In genomic region chr11:57349491-57350274, GRCh38 we compare ENCODE assay signal across 9 cellular contexts. TPM values are rescaled to one million over a fixed set of nuclear protein-coding genes. Genes with fewer than 3 reads are reported as not detected.
DNase-seq lines count a peak whose midpoint lies in the region; ATAC-seq and TF ChIP-seq lines count a peak whose summit lies in the region.
"Had no signal": no experiment of that assay in that cellular context is flagged by ENCODE, and none has a peak within 500 bp of the region (broad histone marks: within the 10 kb centered on the region; RNA-seq: fewer than 3 reads in every experiment).

No MANE protein-coding gene starts in this region.

- TF ChIP-seq EP300 in tibial nerve (IDR thresholded peaks at IDR 0.05): no peak

- 15 to 18% methylated on average over 24 to 29 of the region's 31 CpGs for WGBS in tibial nerve, 2 donors

- no peaks in the 10 kb centered on the region for H3K9me3 Mint-ChIP-seq in activated T-helper 2 cell treated with anti-CD3 and anti-CD28 coated beads, Interferon-gamma antibody, Interleukin-2, Interleukin-4, amounts not matched to agents 10 μg/mL and 5 μg/mL and 100 μg/mL, durations not matched to agents 14 hours and 24 hours and 36 hours
- H3K9me3 Mint-ChIP-seq in osteocyte (ENCODE audit: unreplicated experiment): peaks cover 6% of the 10 kb centered on the region

- H3K27ac Mint-ChIP-seq in activated T-helper 2 cell treated with anti-CD3 and anti-CD28 coated beads, Interferon-gamma antibody, Interleukin-2, Interleukin-4, amounts not matched to agents 10 μg/mL and 5 μg/mL and 100 μg/mL, durations not matched to agents 14 hours and 24 hours and 36 hours: no peak overlapping the region
- H3K27ac Mint-ChIP-seq in osteocyte (ENCODE audit: unreplicated experiment): no peak overlapping the region

- H3K36me3 Mint-ChIP-seq in activated T-helper 2 cell treated with anti-CD3 and anti-CD28 coated beads, Interferon-gamma antibody, Interleukin-2, Interleukin-4, amounts not matched to agents 10 μg/mL and 5 μg/mL and 100 μg/mL, durations not matched to agents 14 hours and 24 hours and 36 hours (ENCODE audit: low read depth): peaks cover 4% of the 10 kb centered on the region
- no peaks in the 10 kb centered on the region for H3K36me3 Mint-ChIP-seq in osteocyte (ENCODE audit: unreplicated experiment)

- H3K36me3 ChIP-seq in OCI-LY1 (ENCODE audit: insufficient read depth, low read length) (no peaks in the 10 kb centered on the region), tibial nerve (no peaks in the 10 kb centered on the region)

- peaks cover 5% of the 10 kb centered on the region; the same call in 1 of the 2 replicates for H3K9me3 ChIP-seq in OCI-LY1 (ENCODE audit: low read length)
- no peaks in the 10 kb centered on the region for H3K9me3 ChIP-seq in tibial nerve

- H3K9me2 ChIP-seq in OCI-LY1 (ENCODE audit: low read depth, low read length): no peaks in the 10 kb centered on the region

- no peaks in the 10 kb centered on the region for H4K20me1 ChIP-seq in OCI-LY1 (ENCODE audit: insufficient read depth, low read length)

- no peak overlapping the region for H3K4me2 ChIP-seq in OCI-LY1 (ENCODE audit: low read length)

- ATAC-seq in foreskin keratinocyte: peak; percentile 52

- no peaks in the 10 kb centered on the region for H3K4me1 ChIP-seq in OCI-LY1 (ENCODE audit: insufficient read depth, low read length, severe bottlenecking)
- no peaks in the 10 kb centered on the region for H3K4me1 ChIP-seq in foreskin keratinocyte
- H3K4me1 ChIP-seq in tibial nerve: peaks cover 0 to 18% (median 2%) of the 10 kb centered on the region in 4 donors

- no peak overlapping the region for H2AFZ ChIP-seq in OCI-LY1 (ENCODE audit: low read length)

- H3K9ac ChIP-seq in OCI-LY1 (ENCODE audit: low read length): no peak overlapping the region

- no peak for TF ChIP-seq POLR2A in tibial nerve (IDR thresholded peaks at IDR 0.05)

- H3K4me1 Mint-ChIP-seq in activated T-helper 2 cell treated with anti-CD3 and anti-CD28 coated beads, Interferon-gamma antibody, Interleukin-2, Interleukin-4, amounts not matched to agents 10 μg/mL and 5 μg/mL and 100 μg/mL, durations not matched to agents 14 hours and 24 hours and 36 hours (ENCODE audit: low read depth): no peaks in the 10 kb centered on the region
- H3K4me1 Mint-ChIP-seq in osteocyte (ENCODE audit: unreplicated experiment): peaks cover 5% of the 10 kb centered on the region

- H3K27me3 ChIP-seq in OCI-LY1 (ENCODE audit: insufficient read depth, low read length) (no peaks in the 10 kb centered on the region; the same call in 1 of the 2 replicates), foreskin keratinocyte (peaks cover 3% of the 10 kb centered on the region), tibial nerve (no peaks in the 10 kb centered on the region)

- DNase-seq in DMS53 (lab: John Stamatoyannopoulos, UW) (peak; percentile 39), DMS53 treated with DMSO at 0.1 percent for 48 hours (lab: John Stamatoyannopoulos, UW; ENCODE audit: unreplicated experiment) (no peak), foreskin keratinocyte (no peak), osteocyte (ENCODE audit: extremely low spot score, unreplicated experiment) (peak; percentile 91), tibial nerve (ENCODE audit: low spot score in 2 of 2) (peak; percentile 53 to 74), SIG-M5 treated with dmso at 0.1 percent for 504 hours (lab: John Stamatoyannopoulos, UW; ENCODE audit: unreplicated experiment) (no peak)
- peak; percentile 38 for DNase-seq in activated T-helper 2 cell treated with anti-CD3 and anti-CD28 coated beads, Interferon-gamma antibody, Interleukin-2, Interleukin-4, amounts not matched to agents 10 μg/mL and 5 μg/mL and 100 μg/mL, durations not matched to agents 14 hours and 24 hours and 36 hours (ENCODE audit: low spot score)

- intact Hi-C loops in activated T-helper 2 cell treated with anti-CD3 and anti-CD28 coated beads, Interferon-gamma antibody, Interleukin-2, Interleukin-4, amounts not matched to agents 10 μg/mL and 5 μg/mL and 100 μg/mL, durations not matched to agents 14 hours and 24 hours and 36 hours (cut with micrococcal nuclease): loop anchor here (5.0 kb wide), 1 partner anchor 218 kb away; the partner anchor contains the start of gene UBE2L6

- no peak overlapping the region for H3K4me3 Mint-ChIP-seq in activated T-helper 2 cell treated with anti-CD3 and anti-CD28 coated beads, Interferon-gamma antibody, Interleukin-2, Interleukin-4, amounts not matched to agents 10 μg/mL and 5 μg/mL and 100 μg/mL, durations not matched to agents 14 hours and 24 hours and 36 hours (ENCODE audit: low read depth)
- no peak overlapping the region for H3K4me3 Mint-ChIP-seq in osteocyte (ENCODE audit: unreplicated experiment)

- no peaks in the 10 kb centered on the region for H3F3A ChIP-seq in OCI-LY1 (ENCODE audit: insufficient read depth, low read length)

- H3K4me3 ChIP-seq in OCI-LY1 (ENCODE audit: low read depth, low read length, poor library complexity, severe bottlenecking) (no peak overlapping the region), tibial nerve (no peak overlapping the region)

- peak; percentile 77 for TF ChIP-seq CTCF in OCI-LY1 (IDR thresholded peaks at IDR 0.05; ENCODE audit: low read length)
- peak; percentile 80 for TF ChIP-seq CTCF in foreskin keratinocyte (conservative IDR thresholded peaks at IDR 0.05)
- TF ChIP-seq CTCF in osteocyte (IDR thresholded peaks at IDR 0.05): peak; percentile 92
- peak; percentile 87 to 93 (median 88) for TF ChIP-seq CTCF in tibial nerve (IDR thresholded peaks at IDR 0.05)

- H3K27ac ChIP-seq in OCI-LY1 (ENCODE audit: low read depth, low read length, poor library complexity, severe bottlenecking): no peak overlapping the region
- no peak overlapping the region for H3K27ac ChIP-seq in foreskin keratinocyte
- no peak overlapping the region for H3K27ac ChIP-seq in tibial nerve

- no peaks in the 10 kb centered on the region for H3K79me2 ChIP-seq in OCI-LY1 (ENCODE audit: insufficient read depth, low read length)

- H3K27me3 Mint-ChIP-seq in activated T-helper 2 cell treated with anti-CD3 and anti-CD28 coated beads, Interferon-gamma antibody, Interleukin-2, Interleukin-4, amounts not matched to agents 10 μg/mL and 5 μg/mL and 100 μg/mL, durations not matched to agents 14 hours and 24 hours and 36 hours (ENCODE audit: low read depth): peaks cover 8% of the 10 kb centered on the region
- H3K27me3 Mint-ChIP-seq in osteocyte (ENCODE audit: unreplicated experiment): peaks cover 22% of the 10 kb centered on the region

RNA-seq across cellular contexts. Expression of gene P2RX3, which starts 11.5 kb away (rescaled TPM):
- total RNA-seq in activated T-helper 2 cell treated with anti-CD3 and anti-CD28 coated beads, Interferon-gamma antibody, Interleukin-2, Interleukin-4, amounts not matched to agents 10 μg/mL and 5 μg/mL and 100 μg/mL, durations not matched to agents 14 hours and 24 hours and 36 hours: not detected in 2 replicates
- total RNA-seq in foreskin keratinocyte (not detected in 2 replicates), osteocyte (not detected in 2 replicates), tibial nerve (under 1 TPM in 1 of 4 donors, not detected in 3; 0.22 TPM)
- not detected in 2 replicates for polyA plus RNA-seq in foreskin keratinocyte
- total RNA-seq: glomerular endothelial cell had no signal

RNA-seq across cellular contexts. Expression of gene SSRP1, which starts 14.0 kb away (rescaled TPM):
- total RNA-seq in activated T-helper 2 cell treated with anti-CD3 and anti-CD28 coated beads, Interferon-gamma antibody, Interleukin-2, Interleukin-4, amounts not matched to agents 10 μg/mL and 5 μg/mL and 100 μg/mL, durations not matched to agents 14 hours and 24 hours and 36 hours: 214 and 218 TPM in 2 replicates
- total RNA-seq in foreskin keratinocyte (188 and 227 TPM in 2 replicates), osteocyte (97.4 and 99.4 TPM in 2 replicates), tibial nerve (10 to 100 TPM; 51.0 to 67.5 (median 56.5) TPM)
- polyA plus RNA-seq in foreskin keratinocyte: 133 and 163 TPM in 2 replicates

RNA-seq across cellular contexts. Expression of gene TNKS1BP1, which starts 24.9 kb away (rescaled TPM):
- 15.6 and 16.5 TPM in 2 replicates for total RNA-seq in activated T-helper 2 cell treated with anti-CD3 and anti-CD28 coated beads, Interferon-gamma antibody, Interleukin-2, Interleukin-4, amounts not matched to agents 10 μg/mL and 5 μg/mL and 100 μg/mL, durations not matched to agents 14 hours and 24 hours and 36 hours
- total RNA-seq in foreskin keratinocyte (136 and 146 TPM in 2 replicates), osteocyte (152 and 169 TPM in 2 replicates), tibial nerve (100 to 1,000 TPM; 147 to 238 (median 204) TPM)
- polyA plus RNA-seq in foreskin keratinocyte: 135 and 154 TPM in 2 replicates

RNA-seq across cellular contexts. Expression of gene PRG3, which starts 31.3 kb away (rescaled TPM):
- total RNA-seq in activated T-helper 2 cell treated with anti-CD3 and anti-CD28 coated beads, Interferon-gamma antibody, Interleukin-2, Interleukin-4, amounts not matched to agents 10 μg/mL and 5 μg/mL and 100 μg/mL, durations not matched to agents 14 hours and 24 hours and 36 hours: not detected in 2 replicates
- total RNA-seq in foreskin keratinocyte (not detected in 2 replicates), osteocyte (not detected in 2 replicates), tibial nerve (not detected)
- not detected in 2 replicates for polyA plus RNA-seq in foreskin keratinocyte
- total RNA-seq: glomerular endothelial cell had no signal

RNA-seq across cellular contexts. Expression of gene PRG2, which starts 40.8 kb away (rescaled TPM):
- total RNA-seq in activated T-helper 2 cell treated with anti-CD3 and anti-CD28 coated beads, Interferon-gamma antibody, Interleukin-2, Interleukin-4, amounts not matched to agents 10 μg/mL and 5 μg/mL and 100 μg/mL, durations not matched to agents 14 hours and 24 hours and 36 hours: 0.18 TPM in 1 of 2 replicates, not detected in the other
- total RNA-seq in foreskin keratinocyte: 0.17 TPM in 1 of 2 replicates, not detected in the other
- polyA plus RNA-seq in foreskin keratinocyte: not detected in 2 replicates
- not detected in 2 replicates for total RNA-seq in osteocyte
- total RNA-seq in tibial nerve: under 1 TPM in 1 of 4 donors, not detected in 3; 0.39 TPM
- total RNA-seq: glomerular endothelial cell had no signal

Comparison
In these comparisons a context has a peak if more than half of its experiments do, and no peak if none do; other contexts are left out.
1. DNase-seq: peak in DMS53 (single experiment), activated T-helper 2 cell treated with anti-CD3 and anti-CD28 coated beads, Interferon-gamma antibody, Interleukin-2, Interleukin-4, amounts not matched to agents 10 μg/mL and 5 μg/mL and 100 μg/mL, durations not matched to agents 14 hours and 24 hours and 36 hours (single experiment), osteocyte (single experiment) and tibial nerve (2 of 2); none in DMS53 treated with DMSO at 0.1 percent for 48 hours (single experiment), foreskin keratinocyte (0 of 2) and SIG-M5 treated with dmso at 0.1 percent for 504 hours (single experiment).
2. Peak in every context shown above with its lines, with median percentiles within 50 percentile points of each other: CTCF ChIP-seq.